18 cellular contexts compared by ENCODE assay signal in genomic region chr1:156372265-156372586, GRCh38. TPM values are rescaled to one million over a fixed set of nuclear protein-coding genes. Genes with fewer than 3 reads are reported as not detected.
DNase-seq lines count a peak whose midpoint lies in the region; ATAC-seq and TF ChIP-seq lines count a peak whose summit lies in the region.
"Had no signal": no experiment of that assay in that cellular context is flagged by ENCODE, and none has a peak within 500 bp of the region (broad histone marks: within the 10 kb centered on the region; RNA-seq: fewer than 3 reads in every experiment).

No MANE protein-coding gene starts in this region.

- no peaks in the 10 kb centered on the region for H4K20me1 ChIP-seq in HCT116 (ENCODE audit: insufficient read depth)

- peak; percentile 64 for ATAC-seq in activated CD8-positive, alpha-beta T cell treated with anti-CD3 and anti-CD28 coated beads for 36 hours
- no peak for ATAC-seq in activated CD8-positive, alpha-beta T cell treated with anti-CD3 and anti-CD28 coated beads, Interleukin-2, amount 10 ng/mL, durations not matched to agents 7 days and 5 days
- ATAC-seq in HCT116 = no peak
- peak; percentile 66 for ATAC-seq in activated T-helper 17 cell treated with anti-CD3 and anti-CD28 coated beads, Interleukin-2, amount 50 U/mL, for 72 hours (replicated peaks)

- POLR2A ChIA-PET in activated CD8-positive, alpha-beta T cell treated with anti-CD3 and anti-CD28 coated beads for 36 hours (lab: Charles Lee) = no interaction called here
- POLR2A ChIA-PET in activated CD8-positive, alpha-beta T cell treated with anti-CD3 and anti-CD28 coated beads, Interleukin-2, amount 10 ng/mL, durations not matched to agents 7 days and 5 days (lab: Charles Lee) = no interaction called here
- POLR2A ChIA-PET in HCT116 (lab: Charles Lee) = no interaction called here

- no peak for DNase-seq in activated CD8-positive, alpha-beta T cell treated with anti-CD3 and anti-CD28 coated beads for 36 hours
- DNase-seq in activated CD8-positive, alpha-beta T cell treated with anti-CD3 and anti-CD28 coated beads, Interleukin-2, amount 10 ng/mL, durations not matched to agents 7 days and 5 days = no peak
- DNase-seq in HCT116 (ENCODE audit: low read depth, low spot score) = no peak
- DNase-seq in ovary = no peak
- no peak for DNase-seq in NOMO-1 treated with DMSO at 0.1 percent for 48 hours (lab: John Stamatoyannopoulos, UW; ENCODE audit: unreplicated experiment)
- no peak for DNase-seq in NCI-H2196 treated with DMSO at 0.1 percent for 48 hours (lab: John Stamatoyannopoulos, UW; ENCODE audit: unreplicated experiment)
- no peak for DNase-seq in NCI-H187 (lab: John Stamatoyannopoulos, UW)
- DNase-seq: DMS79 treated with DMSO at 0.1 percent for 48 hours; KG1; NCI-H1436; NCI-H2029 treated with DMSO at 0.1 percent for 48 hours; NK-92 treated with Interleukin-12 subunit alpha and Interleukin-12 subunit beta, amount 100 ng/mL, for 24 hours had no signal

- RAD21 ChIA-PET in HCT116 (lab: Charles Lee; ENCODE audit: low non-redundant PET in 1 of 2, low total read pairs in 2 of 2, uncharacterized antibody in 2 of 2, unreplicated experiment in 2 of 2) = no interaction called here

- TF ChIP-seq POLR2A in HCT116 (IDR thresholded peaks at IDR 0.05; ENCODE audit: borderline replicate concordance, extremely low read depth, insufficient read depth, insufficient read length) = no peak
- TF ChIP-seq POLR2A in ovary (IDR thresholded peaks at IDR 0.05) = no peak

- no peak overlapping the region for H2AFZ ChIP-seq in HCT116 (ENCODE audit: low read depth, low read length, poor library complexity, severe bottlenecking)

- peaks cover 17 to 28% of the 10 kb centered on the region in 2 experiments for H3K4me1 ChIP-seq in HCT116 (ENCODE audit: control insufficient read depth in 1 of 2, insufficient read depth in 2 of 2, low read length in 2 of 2)
- peaks cover 28% of the 10 kb centered on the region for H3K4me1 ChIP-seq in ovary (ENCODE audit: insufficient read depth)

- H3K9me2 ChIP-seq in HCT116 (ENCODE audit: insufficient read depth) = no peaks in the 10 kb centered on the region

- H3K9me3 ChIP-seq in HCT116 (ENCODE audit: control insufficient read depth in 1 of 2, insufficient read depth in 1 of 2, low read depth in 1 of 2, low read length in 2 of 2) = no peaks in the 10 kb centered on the region
- H3K9me3 ChIP-seq in ovary = no peaks in the 10 kb centered on the region

- CTCF ChIA-PET in activated CD8-positive, alpha-beta T cell treated with anti-CD3 and anti-CD28 coated beads for 36 hours (lab: Charles Lee) = interaction anchor here (1.0 to 6.1 kb wide), 4 partner anchors 10 to 242 kb away, joined by 3 to 73 read pairs (median 14); no protein-coding TSS in a partner anchor
- CTCF ChIA-PET in activated CD8-positive, alpha-beta T cell treated with anti-CD3 and anti-CD28 coated beads, Interleukin-2, amount 10 ng/mL, durations not matched to agents 7 days and 5 days (lab: Charles Lee) = interaction anchor here (1.2 to 4.4 kb wide), 3 partner anchors 13 to 74 kb away, joined by 3 to 47 read pairs (median 12); no protein-coding TSS in a partner anchor
- CTCF ChIA-PET in HCT116 (lab: Charles Lee) = interaction anchor here (1.6 kb wide), 1 partner anchor 73 kb away, joined by 5 read pairs; no protein-coding TSS in a partner anchor

- H3K4me1 Mint-ChIP-seq in activated CD8-positive, alpha-beta T cell treated with anti-CD3 and anti-CD28 coated beads for 36 hours (ENCODE audit: low read depth) = peaks cover 2% of the 10 kb centered on the region
- peaks cover 4% of the 10 kb centered on the region for H3K4me1 Mint-ChIP-seq in activated CD8-positive, alpha-beta T cell treated with anti-CD3 and anti-CD28 coated beads, Interleukin-2, amount 10 ng/mL, durations not matched to agents 7 days and 5 days (ENCODE audit: low read depth)
- H3K4me1 Mint-ChIP-seq in activated T-helper 17 cell treated with anti-CD3 and anti-CD28 coated beads, Interleukin-2, amount 50 U/mL, for 72 hours = no peaks in the 10 kb centered on the region

- H3K27me3 ChIP-seq in HCT116 (ENCODE audit: insufficient read depth, low read length) = no peaks in the 10 kb centered on the region
- no peaks in the 10 kb centered on the region for H3K27me3 ChIP-seq in ovary

- no TSS peak for BruUV-seq in HCT116 (replicated peaks; lab: Mats Ljungman, UMichigan)

- H3K4me3 Mint-ChIP-seq in activated CD8-positive, alpha-beta T cell treated with anti-CD3 and anti-CD28 coated beads for 36 hours = no peak overlapping the region
- H3K4me3 Mint-ChIP-seq in activated CD8-positive, alpha-beta T cell treated with anti-CD3 and anti-CD28 coated beads, Interleukin-2, amount 10 ng/mL, durations not matched to agents 7 days and 5 days = no peak overlapping the region
- no peak overlapping the region for H3K4me3 Mint-ChIP-seq in activated T-helper 17 cell treated with anti-CD3 and anti-CD28 coated beads, Interleukin-2, amount 50 U/mL, for 72 hours

- no peak overlapping the region for H3K27ac Mint-ChIP-seq in activated CD8-positive, alpha-beta T cell treated with anti-CD3 and anti-CD28 coated beads for 36 hours
- no peak overlapping the region for H3K27ac Mint-ChIP-seq in activated CD8-positive, alpha-beta T cell treated with anti-CD3 and anti-CD28 coated beads, Interleukin-2, amount 10 ng/mL, durations not matched to agents 7 days and 5 days
- H3K27ac Mint-ChIP-seq in activated T-helper 17 cell treated with anti-CD3 and anti-CD28 coated beads, Interleukin-2, amount 50 U/mL, for 72 hours = no peak overlapping the region

- H3K4me3 ChIP-seq in HCT116 (replicated peaks in 1 of 2; ENCODE audit: low read depth in 1 of 2, low read length in 2 of 2) (no peak overlapping the region), ovary (no peak overlapping the region)

- no peak for TF ChIP-seq EP300 in ovary (IDR thresholded peaks at IDR 0.05)

- H3K9me3 Mint-ChIP-seq in activated CD8-positive, alpha-beta T cell treated with anti-CD3 and anti-CD28 coated beads for 36 hours = no peaks in the 10 kb centered on the region
- H3K9me3 Mint-ChIP-seq in activated CD8-positive, alpha-beta T cell treated with anti-CD3 and anti-CD28 coated beads, Interleukin-2, amount 10 ng/mL, durations not matched to agents 7 days and 5 days (ENCODE audit: insufficient read depth) = no peaks in the 10 kb centered on the region
- no peaks in the 10 kb centered on the region for H3K9me3 Mint-ChIP-seq in activated T-helper 17 cell treated with anti-CD3 and anti-CD28 coated beads, Interleukin-2, amount 50 U/mL, for 72 hours

- no peaks in the 10 kb centered on the region for H3K79me2 ChIP-seq in HCT116 (ENCODE audit: insufficient read depth, low read length)

- H3K36me3 ChIP-seq in HCT116 (ENCODE audit: control insufficient read depth in 1 of 2, insufficient read depth in 2 of 2, low read length in 2 of 2) = no peaks in the 10 kb centered on the region
- H3K36me3 ChIP-seq in ovary = no peaks in the 10 kb centered on the region

- no peak for TF ChIP-seq RAD21 in HCT116 (IDR thresholded peaks at IDR 0.05; ENCODE audit: low read depth)

- no peak overlapping the region for H3K9ac ChIP-seq in HCT116 (ENCODE audit: low read length)

- peaks cover 43% of the 10 kb centered on the region for H3K27me3 Mint-ChIP-seq in activated CD8-positive, alpha-beta T cell treated with anti-CD3 and anti-CD28 coated beads for 36 hours
- peaks cover 48% of the 10 kb centered on the region for H3K27me3 Mint-ChIP-seq in activated CD8-positive, alpha-beta T cell treated with anti-CD3 and anti-CD28 coated beads, Interleukin-2, amount 10 ng/mL, durations not matched to agents 7 days and 5 days (ENCODE audit: low read depth)
- peaks cover 22% of the 10 kb centered on the region for H3K27me3 Mint-ChIP-seq in activated T-helper 17 cell treated with anti-CD3 and anti-CD28 coated beads, Interleukin-2, amount 50 U/mL, for 72 hours

- H3K36me3 Mint-ChIP-seq in activated CD8-positive, alpha-beta T cell treated with anti-CD3 and anti-CD28 coated beads for 36 hours (ENCODE audit: low read depth) = no peaks in the 10 kb centered on the region
- no peaks in the 10 kb centered on the region for H3K36me3 Mint-ChIP-seq in activated CD8-positive, alpha-beta T cell treated with anti-CD3 and anti-CD28 coated beads, Interleukin-2, amount 10 ng/mL, durations not matched to agents 7 days and 5 days (ENCODE audit: low read depth)
- H3K36me3 Mint-ChIP-seq in activated T-helper 17 cell treated with anti-CD3 and anti-CD28 coated beads, Interleukin-2, amount 50 U/mL, for 72 hours (ENCODE audit: low read depth) = no peaks in the 10 kb centered on the region

- peak overlapping the region; percentile 34 for H3K4me2 ChIP-seq in HCT116 (ENCODE audit: low read length)

- intact Hi-C loops in activated CD8-positive, alpha-beta T cell treated with anti-CD3 and anti-CD28 coated beads for 36 hours (cut with micrococcal nuclease) = no loop called here
- intact Hi-C loops in HCT116 (cut with micrococcal nuclease) = no loop called here
- intact Hi-C loops in ovary (cut with DNase I) = no loop called here

- H3K27ac ChIP-seq in HCT116 (ENCODE audit: low read depth, low read length) (no peak overlapping the region), ovary (peak overlapping the region; percentile 11 to 75)
- H3K27ac ChIP-seq: C4-2B had no signal

- no peak for TF ChIP-seq CTCF in activated CD8-positive, alpha-beta T cell treated with anti-CD3 and anti-CD28 coated beads for 36 hours (IDR thresholded peaks at IDR 0.05)
- TF ChIP-seq CTCF in HCT116 (IDR thresholded peaks at IDR 0.05 in 2 of 3, conservative IDR thresholded peaks at IDR 0.05 in 1 of 3; ENCODE audit: borderline replicate concordance in 1 of 3, insufficient read depth in 1 of 3, low read depth in 2 of 3, low read length in 2 of 3) = no peak
- no peak for TF ChIP-seq CTCF in ovary (IDR thresholded peaks at IDR 0.05)

RNA-seq across cellular contexts. Expression of gene RHBG, which starts 3.2 kb away (rescaled TPM):
- total RNA-seq in activated CD8-positive, alpha-beta T cell treated with anti-CD3 and anti-CD28 coated beads for 36 hours = not detected
- total RNA-seq in activated CD8-positive, alpha-beta T cell treated with anti-CD3 and anti-CD28 coated beads, Interleukin-2, amount 10 ng/mL, durations not matched to agents 7 days and 5 days = not detected
- 5.7 TPM for total RNA-seq in HCT116 (2021; ENCODE audit: unreplicated experiment)
- 2.1 and 3.0 TPM in 2 replicates for polyA plus RNA-seq in HCT116 (2012)
- not detected for total RNA-seq in activated T-helper 17 cell treated with anti-CD3 and anti-CD28 coated beads, Interleukin-2, amount 50 U/mL, for 72 hours
- 10 to 100 TPM in 4 of 7 donors, 1 to 10 TPM in 3; 2.3 to 27.4 (median 13.6) TPM for total RNA-seq in ovary
- polyA plus RNA-seq in ovary = 10 to 100 TPM in 1 of 2 donors, 1 to 10 TPM in 1; 2.5 to 19.5 TPM
- total RNA-seq: A673, NCI-H460, OCI-LY7, Right ventricle myocardium superior had no signal

RNA-seq across cellular contexts. Expression of gene TSACC, which starts 33.9 kb away (rescaled TPM):
- under 1 TPM in 1 of 2 experiments, not detected in 1; 0.72 TPM for total RNA-seq in activated CD8-positive, alpha-beta T cell treated with anti-CD3 and anti-CD28 coated beads for 36 hours
- under 1 TPM; 0.73 to 0.76 TPM for total RNA-seq in activated CD8-positive, alpha-beta T cell treated with anti-CD3 and anti-CD28 coated beads, Interleukin-2, amount 10 ng/mL, durations not matched to agents 7 days and 5 days
- total RNA-seq in HCT116 (2021; ENCODE audit: unreplicated experiment) = 1.0 TPM
- polyA plus RNA-seq in HCT116 (2012) = 0.86 and 1.3 TPM in 2 replicates
- total RNA-seq in activated T-helper 17 cell treated with anti-CD3 and anti-CD28 coated beads, Interleukin-2, amount 50 U/mL, for 72 hours = 1 to 10 TPM in 1 of 2 donors, not detected in 1; 1.1 TPM
- total RNA-seq in ovary = not detected
- polyA plus RNA-seq in ovary = under 1 TPM in 1 of 2 donors, not detected in 1; 1.00 TPM
- total RNA-seq: A673, Right ventricle myocardium superior had no signal

RNA-seq across cellular contexts. Expression of gene CCT3, which starts 34.1 kb away (rescaled TPM):
- total RNA-seq in activated CD8-positive, alpha-beta T cell treated with anti-CD3 and anti-CD28 coated beads for 36 hours = 100 to 1,000 TPM; 379 to 388 TPM
- total RNA-seq in activated CD8-positive, alpha-beta T cell treated with anti-CD3 and anti-CD28 coated beads, Interleukin-2, amount 10 ng/mL, durations not matched to agents 7 days and 5 days = 100 to 1,000 TPM; 266 to 269 TPM
- total RNA-seq in HCT116 (2021; ENCODE audit: unreplicated experiment) (619 TPM), ovary (100 to 1,000 TPM; 157 to 228 (median 175) TPM)
- polyA plus RNA-seq in HCT116 (2012) = 424 and 502 TPM in 2 replicates
- total RNA-seq in activated T-helper 17 cell treated with anti-CD3 and anti-CD28 coated beads, Interleukin-2, amount 50 U/mL, for 72 hours = 100 to 1,000 TPM; 185 to 405 TPM
- 100 to 1,000 TPM; 119 to 230 TPM for polyA plus RNA-seq in ovary

Comparison
In these comparisons a context has a peak if more than half of its experiments do, and no peak if none do; other contexts are left out.
1. ATAC-seq: peak in activated CD8-positive, alpha-beta T cell treated with anti-CD3 and anti-CD28 coated beads for 36 hours (single experiment) and activated T-helper 17 cell treated with anti-CD3 and anti-CD28 coated beads, Interleukin-2, amount 50 U/mL, for 72 hours (single experiment); none in activated CD8-positive, alpha-beta T cell treated with anti-CD3 and anti-CD28 coated beads, Interleukin-2, amount 10 ng/mL, durations not matched to agents 7 days and 5 days (single experiment) and HCT116 (single experiment).